1 cellular context compared by ENCODE assay signal in genomic region chr7:2638224-2638991, GRCh38.
TF ChIP-seq lines count a peak whose summit lies in the region.

No MANE protein-coding gene starts in this region.

TF ChIP-seq in GM12878, 131 proteins besides CTCF, POLR2A, EP300 and RAD21:
- TF ChIP-seq BHLHE40 (IDR thresholded peaks at IDR 0.05; ENCODE audit: borderline replicate concordance in 1 of 2, low read depth in 2 of 2, low read length in 1 of 2) (0 out of 4 replicates have a peak, but pooled peaks of 1 of the 2 experiments have one; percentile 3), ZNF217 (IDR thresholded peaks at IDR 0.05) (no peak)
TF ChIP-seq in GM12878: peak in this region for 1.
